In the genomic region with DNA sequence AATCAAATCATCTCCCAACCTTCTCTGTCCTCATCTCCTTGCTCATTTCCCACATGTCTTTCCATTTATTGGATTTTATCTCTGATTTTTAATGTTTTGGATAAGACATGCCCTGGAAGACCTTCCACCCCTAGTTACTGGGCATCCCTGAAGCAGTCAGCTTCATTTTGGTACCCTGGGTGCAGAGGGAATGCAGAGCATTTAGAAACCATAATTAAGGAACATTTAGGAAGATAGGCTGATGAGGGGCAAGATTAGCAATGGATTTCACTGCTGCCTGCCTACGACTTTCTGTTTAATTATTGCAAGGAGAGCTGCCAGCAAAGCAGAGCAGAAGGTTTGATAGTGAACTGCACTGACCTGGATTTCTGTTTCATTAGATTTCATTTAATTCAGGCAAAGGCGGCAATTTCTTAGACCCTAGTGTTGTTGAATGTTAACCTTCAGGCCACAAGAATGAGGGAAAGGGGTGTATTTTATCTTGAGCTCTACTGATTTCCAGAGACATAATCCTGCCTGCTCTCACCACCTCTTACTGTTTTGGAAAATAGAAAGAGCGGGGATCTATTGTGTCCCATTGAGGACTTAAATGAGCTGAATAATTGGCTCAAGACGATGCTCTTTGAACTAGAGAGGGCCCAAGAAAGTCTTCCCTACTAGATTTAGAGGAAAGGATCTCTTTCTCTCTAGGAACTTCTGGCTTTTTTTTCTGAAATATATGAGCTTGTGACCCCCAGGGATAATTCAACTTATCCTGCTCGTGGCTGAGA, we compare ENCODE assay signal across 27 cellular contexts.
"Had no signal": no experiment of that assay in that cellular context is flagged by ENCODE, and none has a peak within 500 bp of the region (broad histone marks: within the 10 kb centered on the region; RNA-seq: fewer than 3 reads in every experiment).

No MANE protein-coding gene starts in this region.

- DNase-seq: activated CD4-positive, alpha-beta memory T cell treated with anti-CD3 and anti-CD28 coated beads, Interleukin-2, amount 10 ng/mL, durations not matched to agents 7 days and 5 days; activated CD4-positive, alpha-beta T cell treated with anti-CD3 and anti-CD28 coated beads for 1 hour; activated CD4-positive, alpha-beta T cell treated with anti-CD3 and anti-CD28 coated beads for 4 hours; activated CD4-positive, alpha-beta T cell treated with anti-CD3 and anti-CD28 coated beads, Interleukin-2, amount 10 ng/mL, durations not matched to agents 7 days and 5 days; activated CD4-positive, alpha-beta T cell treated with anti-CD3 and anti-CD28 coated beads, Interleukin-2, amount 50 U/mL, for 4 hours; activated CD8-positive, alpha-beta memory T cell treated with anti-CD3 and anti-CD28 coated beads, Interleukin-2, amount 50 U/mL, for 48 hours; activated effector memory CD4-positive, alpha-beta T cell treated with Interleukin-2 at 50 U/mL for 16 hours; activated gamma-delta T cell treated with Interleukin-2 at 50 U/mL for 16 hours; activated naive CD4-positive, alpha-beta T cell treated with anti-CD3 and anti-CD28 coated beads, Interleukin-2, amount 50 U/mL, for 16 hours; activated naive CD4-positive, alpha-beta T cell treated with Interleukin-2 at 50 U/mL for 16 hours; activated T-cell treated with anti-CD3 and anti-CD28 coated beads for 4 hours; activated T-cell treated with anti-CD3 and anti-CD28 coated beads, Interleukin-2, amount 50 U/mL, for 24 hours; activated T-cell treated with anti-CD3 and anti-CD28 coated beads, Interleukin-2, amount 50 U/mL, for 72 hours; amniotic stem cell; anterior cingulate cortex; central memory CD4-positive, alpha-beta T cell; cerebellar nuclear complex; colonic mucosa; effector CD8-positive, alpha-beta T cell; foreskin fibroblast; head of caudate nucleus; T-helper 1 cell; T-helper 17 cell had no signal

- H3K9me3 ChIP-seq: colonic mucosa had no signal

- H3K27ac Mint-ChIP-seq: activated CD4-positive, alpha-beta memory T cell treated with anti-CD3 and anti-CD28 coated beads, Interleukin-2, amount 10 ng/mL, durations not matched to agents 7 days and 5 days; activated CD4-positive, alpha-beta T cell treated with anti-CD3 and anti-CD28 coated beads, Interleukin-2, amount 10 ng/mL, durations not matched to agents 7 days and 5 days; activated naive CD8-positive, alpha-beta T cell; activated T-cell treated with anti-CD3 and anti-CD28 coated beads, Interleukin-2, amount 50 U/mL, for 24 hours; activated T-cell treated with anti-CD3 and anti-CD28 coated beads, Interleukin-2, amount 50 U/mL, for 72 hours; T-helper 17 cell had no signal

- H3K36me3 ChIP-seq: cardiac muscle cell, colonic mucosa had no signal

- H3K36me3 Mint-ChIP-seq: activated naive CD8-positive, alpha-beta T cell had no signal

- H3K4me1 ChIP-seq: colonic mucosa had no signal

- H3K4me3 Mint-ChIP-seq: activated CD4-positive, alpha-beta memory T cell treated with anti-CD3 and anti-CD28 coated beads, Interleukin-2, amount 10 ng/mL, durations not matched to agents 7 days and 5 days; activated CD4-positive, alpha-beta T cell treated with anti-CD3 and anti-CD28 coated beads, Interleukin-2, amount 10 ng/mL, durations not matched to agents 7 days and 5 days; activated naive CD8-positive, alpha-beta T cell; activated T-cell treated with anti-CD3 and anti-CD28 coated beads, Interleukin-2, amount 50 U/mL, for 24 hours; activated T-cell treated with anti-CD3 and anti-CD28 coated beads, Interleukin-2, amount 50 U/mL, for 72 hours; T-helper 17 cell had no signal

- H3K4me3 ChIP-seq: cardiac muscle cell, colonic mucosa had no signal

- H3K27ac ChIP-seq: cardiac muscle cell, colonic mucosa had no signal

- FAIRE-seq: astrocyte, frontal cortex had no signal

- H3K27me3 Mint-ChIP-seq: activated CD4-positive, alpha-beta memory T cell treated with anti-CD3 and anti-CD28 coated beads, Interleukin-2, amount 10 ng/mL, durations not matched to agents 7 days and 5 days; activated naive CD8-positive, alpha-beta T cell; activated T-cell treated with anti-CD3 and anti-CD28 coated beads, Interleukin-2, amount 50 U/mL, for 24 hours had no signal

- H3K9me3 Mint-ChIP-seq: activated CD4-positive, alpha-beta memory T cell treated with anti-CD3 and anti-CD28 coated beads, Interleukin-2, amount 10 ng/mL, durations not matched to agents 7 days and 5 days; activated CD4-positive, alpha-beta T cell treated with anti-CD3 and anti-CD28 coated beads, Interleukin-2, amount 10 ng/mL, durations not matched to agents 7 days and 5 days; activated T-cell treated with anti-CD3 and anti-CD28 coated beads, Interleukin-2, amount 50 U/mL, for 24 hours; activated T-cell treated with anti-CD3 and anti-CD28 coated beads, Interleukin-2, amount 50 U/mL, for 72 hours had no signal

- H3K27me3 ChIP-seq: cardiac muscle cell, colonic mucosa had no signal

- H3K4me1 Mint-ChIP-seq: activated CD4-positive, alpha-beta memory T cell treated with anti-CD3 and anti-CD28 coated beads, Interleukin-2, amount 10 ng/mL, durations not matched to agents 7 days and 5 days; activated CD4-positive, alpha-beta T cell treated with anti-CD3 and anti-CD28 coated beads, Interleukin-2, amount 10 ng/mL, durations not matched to agents 7 days and 5 days; T-helper 17 cell had no signal
